1 cellular context compared by ENCODE assay signal in genomic region chr10:110393866-110394265, GRCh38.
TF ChIP-seq lines count a peak whose summit lies in the region.

No MANE protein-coding gene starts in this region.

TF ChIP-seq in A549, 52 proteins besides CTCF, POLR2A, EP300 and RAD21 (continued from another document):
- TF ChIP-seq BCL3 (IDR thresholded peaks at IDR 0.05) (no peak), ELK1 (IDR thresholded peaks at IDR 0.05; ENCODE audit: low read depth, low read length) (no peak), MYC (IDR thresholded peaks at IDR 0.05; ENCODE audit: borderline replicate concordance, low read length) (no peak), CHD2 (IDR thresholded peaks at IDR 0.05; ENCODE audit: low read length, partially characterized antibody) (no peak), MAZ (IDR thresholded peaks at IDR 0.05; ENCODE audit: borderline replicate concordance, low read depth, low read length) (no peak), FOSB (CRISPR knock-in tag; IDR thresholded peaks at IDR 0.05) (no peak), ATOH8 (CRISPR knock-in tag; IDR thresholded peaks at IDR 0.05; ENCODE audit: low read depth) (no peak), NR3C1 (IDR thresholded peaks at IDR 0.05) (no peak), ZC3H11A (IDR thresholded peaks at IDR 0.05) (no peak), RFX5 (IDR thresholded peaks at IDR 0.05) (no peak), RNF2 (IDR thresholded peaks at IDR 0.05; ENCODE audit: borderline replicate concordance, low read depth) (no peak), PHF8 (IDR thresholded peaks at IDR 0.05; ENCODE audit: borderline replicate concordance, low read depth) (no peak), EHMT2 (IDR thresholded peaks at IDR 0.05; ENCODE audit: low read depth) (no peak), BHLHE40 (IDR thresholded peaks at IDR 0.05; ENCODE audit: low read depth, low read length) (no peak), EHF (CRISPR knock-in tag; IDR thresholded peaks at IDR 0.05) (no peak), HEYL (CRISPR knock-in tag; IDR thresholded peaks at IDR 0.05) (no peak)
